In the genomic region with DNA sequence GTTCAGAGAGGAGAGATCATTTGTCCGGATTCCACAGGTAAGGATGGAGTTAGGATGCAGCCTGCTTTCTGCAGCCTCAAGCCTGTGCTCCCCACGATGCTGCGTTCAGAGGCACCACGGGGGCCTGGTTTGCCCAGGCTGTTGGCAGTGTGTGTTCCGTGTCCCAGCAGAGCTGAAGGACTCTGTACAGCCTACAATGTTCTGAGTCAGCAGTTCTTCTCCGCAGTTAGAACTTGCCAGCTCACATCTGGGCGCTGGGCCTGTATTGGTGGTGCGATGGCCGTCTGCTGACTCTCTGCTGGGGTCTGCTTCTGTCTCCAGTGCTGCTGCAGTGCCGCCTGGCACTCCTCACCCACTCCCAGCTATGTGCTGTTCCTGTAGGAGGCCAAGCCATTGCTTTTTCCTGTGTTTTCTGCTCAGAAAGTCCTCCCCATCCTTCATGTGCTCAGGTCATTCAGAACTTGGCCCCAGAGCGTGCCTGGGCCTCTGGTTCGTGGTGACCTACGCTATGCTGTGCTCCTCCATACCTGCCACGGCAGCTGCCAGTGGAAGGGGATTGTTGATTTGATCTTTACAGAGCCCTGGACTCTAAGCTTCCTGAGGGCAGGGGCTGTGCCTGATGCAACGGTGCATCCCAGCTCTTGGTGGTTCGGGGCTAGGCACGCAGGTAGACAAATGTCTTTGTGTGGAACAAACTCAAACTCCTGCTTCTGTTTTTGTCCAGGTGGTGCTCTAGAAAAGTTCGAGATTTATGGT, we compare ENCODE assay signal across 20 cellular contexts. TPM values are rescaled to one million over a fixed set of nuclear protein-coding genes. Genes with fewer than 3 reads are reported as not detected.
DNase-seq lines count a peak whose midpoint lies in the region; ATAC-seq, FAIRE-seq and TF ChIP-seq lines count a peak whose summit lies in the region.
"Had no signal": no experiment of that assay in that cellular context is flagged by ENCODE, and none has a peak within 500 bp of the region (broad histone marks: within the 10 kb centered on the region; RNA-seq: fewer than 3 reads in every experiment).

No MANE protein-coding gene starts in this region.

- H3K36me3 ChIP-seq in heart left ventricle = peaks cover 4 to 100% (median 98%) of the 10 kb centered on the region in 9 donors

- H3K4me3 ChIP-seq in heart left ventricle = no peak overlapping the region
- H3K4me3 ChIP-seq: coronary artery, MG63, PC-9, psoas muscle, suprapubic skin had no signal

- TF ChIP-seq CTCF in heart left ventricle (IDR thresholded peaks at IDR 0.05) = no peak

- TF ChIP-seq POLR2A in heart left ventricle (IDR thresholded peaks at IDR 0.05) (no peak), GM12891 (IDR thresholded peaks at IDR 0.05; ENCODE audit: low read depth, low read length) (no peak)

- DNase-seq in activated naive CD4-positive, alpha-beta T cell treated with anti-CD3 and anti-CD28 coated beads, Interleukin-2, amount 50 U/mL, for 72 hours (ENCODE audit: low spot score in 2 of 2) = no peak
- no peak for DNase-seq in activated naive CD4-positive, alpha-beta T cell treated with Interleukin-2 at 50 U/mL for 16 hours
- DNase-seq in medulla oblongata (ENCODE audit: extremely low spot score) (peak; percentile 70), ureter (ENCODE audit: low spot score) (peak; percentile 12), heart left ventricle (no peak), GM12891 (ENCODE audit: insufficient read length, low spot score) (no peak)
- DNase-seq in stimulated activated CD4-positive, alpha-beta T cell treated with anti-CD3 and anti-CD28 coated beads, Interleukin-4, amount 100 ng/mL, for 1 hour = no peak
- DNase-seq: kidney, MG63, NCI-H146, NCI-H82, PC-9, psoas muscle, T1000 had no signal

- FAIRE-seq in GM12891 (lab: Jason Lieb, UNC) = no peak
- FAIRE-seq: endothelial cell of umbilical vein, kidney had no signal

- intact Hi-C loops in heart left ventricle (cut with DNase I) = no loop called here

- H3K27ac ChIP-seq in angular gyrus (ENCODE audit: low read depth, low read length) = peak overlapping the region; percentile 23
- no peak overlapping the region for H3K27ac ChIP-seq in heart left ventricle
- H3K27ac ChIP-seq: coronary artery, psoas muscle had no signal

- no peaks in the 10 kb centered on the region for H3K9me3 Mint-ChIP-seq in activated naive CD4-positive, alpha-beta T cell treated with anti-CD3 and anti-CD28 coated beads, Interleukin-2, amount 50 U/mL, for 72 hours
- H3K9me3 Mint-ChIP-seq: nephron had no signal

- ATAC-seq in activated naive CD4-positive, alpha-beta T cell treated with anti-CD3 and anti-CD28 coated beads, Interleukin-2, amount 50 U/mL, for 72 hours = no peak
- no peak for ATAC-seq in heart left ventricle
- ATAC-seq: HCT116 had no signal

- 91 to 98% (median 95%) methylated on average over 18 of the region's 18 CpGs for WGBS in heart left ventricle, 4 donors

- no peaks in the 10 kb centered on the region for H3K27me3 ChIP-seq in heart left ventricle
- H3K27me3 ChIP-seq: MG63, suprapubic skin had no signal

- peaks cover 21 to 28% of the 10 kb centered on the region in 2 donors for H3K36me3 Mint-ChIP-seq in activated naive CD4-positive, alpha-beta T cell treated with anti-CD3 and anti-CD28 coated beads, Interleukin-2, amount 50 U/mL, for 72 hours

- H3K27ac Mint-ChIP-seq in activated naive CD4-positive, alpha-beta T cell treated with anti-CD3 and anti-CD28 coated beads, Interleukin-2, amount 50 U/mL, for 72 hours = peak overlapping the region; percentile 40 to 78

- no peaks in the 10 kb centered on the region for H3K4me1 ChIP-seq in heart left ventricle

- no peaks in the 10 kb centered on the region for H3K9me3 ChIP-seq in heart left ventricle
- H3K9me3 ChIP-seq: MG63, psoas muscle, suprapubic skin had no signal

TF ChIP-seq in GM12891, 5 proteins besides CTCF, POLR2A, EP300 and RAD21:
- TF ChIP-seq TAF1 (IDR thresholded peaks at IDR 0.05; ENCODE audit: low read depth, low read length) (no peak), SPI1 (IDR thresholded peaks at IDR 0.05; ENCODE audit: low read depth, low read length) (no peak), POLR2AphosphoS5 (IDR thresholded peaks at IDR 0.05; ENCODE audit: low read depth, low read length) (no peak), POU2F2 (IDR thresholded peaks at IDR 0.05; ENCODE audit: low read depth, low read length) (no peak), PAX5 (IDR thresholded peaks at IDR 0.05; ENCODE audit: insufficient read depth, low read length, severe bottlenecking) (no peak)

RNA-seq across cellular contexts. Expression of gene TADA2B, which starts 42.6 kb away (rescaled TPM):
- 10 to 100 TPM; 11.8 to 12.7 TPM for total RNA-seq in activated naive CD4-positive, alpha-beta T cell treated with anti-CD3 and anti-CD28 coated beads, Interleukin-2, amount 50 U/mL, for 72 hours
- total RNA-seq in ureter = 20.0 TPM
- total RNA-seq in heart left ventricle = 10 to 100 TPM; 24.5 to 40.2 (median 30.8) TPM
- 10 to 100 TPM; 15.3 to 31.9 TPM for polyA plus RNA-seq in heart left ventricle
- polyA plus RNA-seq in GM12891 (2012; ENCODE audit: low read depth, missing spikeins) = 5.1 TPM

Comparison
In these comparisons a context has a peak if more than half of its experiments do, and no peak if none do; other contexts are left out.
1. DNase-seq: peak in medulla oblongata (single experiment) and ureter (single experiment); none in activated naive CD4-positive, alpha-beta T cell treated with anti-CD3 and anti-CD28 coated beads, Interleukin-2, amount 50 U/mL, for 72 hours (0 of 2), activated naive CD4-positive, alpha-beta T cell treated with Interleukin-2 at 50 U/mL for 16 hours (single experiment), heart left ventricle (0 of 5), stimulated activated CD4-positive, alpha-beta T cell treated with anti-CD3 and anti-CD28 coated beads, Interleukin-4, amount 100 ng/mL, for 1 hour (single experiment) and GM12891 (single experiment).